15 cellular contexts compared by ENCODE assay signal in the genomic region with DNA sequence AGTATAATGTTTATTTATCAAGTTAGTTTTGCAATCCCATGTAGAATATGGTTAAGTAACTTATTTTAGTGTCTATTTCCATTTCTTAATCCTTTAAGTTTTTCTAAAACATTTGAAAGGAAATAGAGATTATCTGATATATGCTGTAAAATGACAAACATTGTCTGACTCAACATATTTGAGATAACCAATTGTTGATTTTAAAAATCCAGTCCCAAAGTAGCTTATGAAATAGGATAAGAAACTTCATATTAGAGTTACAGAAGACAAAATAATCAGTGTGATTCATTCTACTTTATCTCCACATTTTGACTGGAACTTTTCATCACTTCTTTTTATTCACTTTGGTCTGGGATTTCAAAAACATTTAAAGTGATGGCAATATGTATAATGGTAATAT.
"Had no signal": no experiment of that assay in that cellular context is flagged by ENCODE, and none has a peak within 500 bp of the region (broad histone marks: within the 10 kb centered on the region; RNA-seq: fewer than 3 reads in every experiment).

No MANE protein-coding gene starts in this region.

- FAIRE-seq: keratinocyte, pancreas had no signal

- H3K27ac Mint-ChIP-seq: activated CD8-positive, alpha-beta T cell treated with anti-CD3 and anti-CD28 coated beads, Interleukin-2, amount 10 ng/mL, durations not matched to agents 7 days and 5 days; activated naive CD8-positive, alpha-beta T cell treated with anti-CD3 and anti-CD28 coated beads, Interleukin-2, amount 50 U/mL, for 24 hours; WTC11 had no signal

- H3K4me3 Mint-ChIP-seq: activated CD8-positive, alpha-beta T cell treated with anti-CD3 and anti-CD28 coated beads, Interleukin-2, amount 10 ng/mL, durations not matched to agents 7 days and 5 days; activated naive CD8-positive, alpha-beta T cell treated with anti-CD3 and anti-CD28 coated beads, Interleukin-2, amount 50 U/mL, for 24 hours; neural crest cell; WTC11 had no signal

- H3K9me3 ChIP-seq: body of pancreas, heart left ventricle, pancreas, thyroid gland, vagina had no signal

- H3K4me1 ChIP-seq: body of pancreas, heart left ventricle, pancreas had no signal

- H3K9me3 Mint-ChIP-seq: activated naive CD8-positive, alpha-beta T cell treated with anti-CD3 and anti-CD28 coated beads, Interleukin-2, amount 50 U/mL, for 24 hours; WTC11 had no signal

- H3K27ac ChIP-seq: body of pancreas, dorsolateral prefrontal cortex, heart left ventricle, pancreas, thyroid gland, vagina had no signal

- H3K4me3 ChIP-seq: body of pancreas, dorsolateral prefrontal cortex, heart left ventricle, pancreas, thyroid gland, vagina had no signal

- DNase-seq: activated CD4-positive, alpha-beta T cell treated with anti-CD3 and anti-CD28 coated beads for 48 hours; activated CD8-positive, alpha-beta T cell treated with anti-CD3 and anti-CD28 coated beads, Interleukin-2, amount 10 ng/mL, durations not matched to agents 7 days and 5 days; activated naive CD4-positive, alpha-beta T cell treated with Interleukin-2 at 50 U/mL for 16 hours; activated naive CD8-positive, alpha-beta T cell treated with anti-CD3 and anti-CD28 coated beads, Interleukin-2, amount 50 U/mL, for 24 hours; body of pancreas; dorsolateral prefrontal cortex; foreskin melanocyte; heart left ventricle; pancreas; T-helper 1 cell; thyroid gland had no signal

- H3K36me3 Mint-ChIP-seq: WTC11 had no signal

- H3K36me3 ChIP-seq: heart left ventricle, pancreas, thyroid gland, vagina had no signal

- H3K27me3 ChIP-seq: body of pancreas, pancreas, thyroid gland, vagina had no signal

- H3K4me1 Mint-ChIP-seq: activated naive CD8-positive, alpha-beta T cell treated with anti-CD3 and anti-CD28 coated beads, Interleukin-2, amount 50 U/mL, for 24 hours had no signal

- ATAC-seq: activated CD8-positive, alpha-beta T cell treated with anti-CD3 and anti-CD28 coated beads, Interleukin-2, amount 10 ng/mL, durations not matched to agents 7 days and 5 days; activated naive CD8-positive, alpha-beta T cell treated with anti-CD3 and anti-CD28 coated beads, Interleukin-2, amount 50 U/mL, for 24 hours; body of pancreas; heart left ventricle; pancreas; WTC11 had no signal
